Comparison of ENCODE assay signal across 19 cellular contexts in genomic region chr11:86081465-86081864, GRCh38. TPM values are rescaled to one million over a fixed set of nuclear protein-coding genes. Genes with fewer than 3 reads are reported as not detected.
DNase-seq lines count a peak whose midpoint lies in the region; ATAC-seq and TF ChIP-seq lines count a peak whose summit lies in the region.
"Had no signal": no experiment of that assay in that cellular context is flagged by ENCODE, and none has a peak within 500 bp of the region (broad histone marks: within the 10 kb centered on the region; RNA-seq: fewer than 3 reads in every experiment).

No MANE protein-coding gene starts in this region.

- no peak overlapping the region for H3K27ac ChIP-seq in neural progenitor cell
- H3K27ac ChIP-seq: 22Rv1; A549; BLaER1 treated with 17β-estradiol and CSF1 and Interleukin-3, amounts not matched to agents 10 nM and 100 nM; C4-2B had no signal

- no peak overlapping the region for H3K4me3 ChIP-seq in neural progenitor cell
- H3K4me3 ChIP-seq: A549; BLaER1 treated with 17β-estradiol and CSF1 and Interleukin-3, amounts not matched to agents 10 nM and 100 nM; GM12878 had no signal

- no peaks in the 10 kb centered on the region for H3K27me3 Mint-ChIP-seq in neural progenitor cell (ENCODE audit: insufficient read depth, low read depth)
- H3K27me3 Mint-ChIP-seq: B cell; CD4-positive, alpha-beta T cell had no signal

- H3K9me3 Mint-ChIP-seq in neural progenitor cell: peaks cover 4% of the 10 kb centered on the region
- H3K9me3 Mint-ChIP-seq: CD4-positive, alpha-beta T cell; CD8-positive, alpha-beta T cell had no signal

- DNase-seq in NCI-H82 (lab: John Stamatoyannopoulos, UW) (peak; percentile 16), left colon (no peak), neural progenitor cell (ENCODE audit: low spot score) (peak; percentile 32), NCI-H524 treated with DMSO at 0.1 percent for 48 hours (lab: John Stamatoyannopoulos, UW) (no peak), KG1 (lab: John Stamatoyannopoulos, UW) (no peak)
- DNase-seq: AML-193; Caco-2; Calu3; CD4-positive, alpha-beta T cell; CD8-positive, alpha-beta T cell; DMS79 treated with DMSO at 0.1 percent for 48 hours; GF-D8 had no signal

- H3K4me3 Mint-ChIP-seq in neural progenitor cell: no peak overlapping the region
- H3K4me3 Mint-ChIP-seq: B cell; CD4-positive, alpha-beta T cell; CD8-positive, alpha-beta T cell had no signal

- H3F3A ChIP-seq in neural progenitor cell (ENCODE audit: low read depth): no peaks in the 10 kb centered on the region

- no peaks in the 10 kb centered on the region for H3K9me3 ChIP-seq in neural progenitor cell (ENCODE audit: low read depth)
- H3K9me3 ChIP-seq: A549; BLaER1 treated with 17β-estradiol and CSF1 and Interleukin-3, amounts not matched to agents 10 nM and 100 nM; Caco-2 had no signal

- intact Hi-C loops in left colon (cut with DNase I, micrococcal nuclease): no loop called here

- no peak for TF ChIP-seq CTCF in neural progenitor cell (IDR thresholded peaks at IDR 0.05)

- H4K20me1 ChIP-seq in neural progenitor cell (ENCODE audit: low read depth): no peaks in the 10 kb centered on the region
- H4K20me1 ChIP-seq: BLaER1 treated with 17β-estradiol and CSF1 and Interleukin-3, amounts not matched to agents 10 nM and 100 nM had no signal

- ATAC-seq in left colon (peak; percentile 33), HG03108 (IDR thresholded peaks at IDR 0.05; ENCODE audit: unreplicated experiment) (no peak)
- ATAC-seq: A549; CD8-positive, alpha-beta T cell; GM12878 had no signal

- H2AFZ ChIP-seq in neural progenitor cell (replicated peaks): no peak overlapping the region

- no peaks in the 10 kb centered on the region for H3K27me3 ChIP-seq in neural progenitor cell
- H3K27me3 ChIP-seq: BLaER1 treated with 17β-estradiol and CSF1 and Interleukin-3, amounts not matched to agents 10 nM and 100 nM had no signal

- H3K36me3 Mint-ChIP-seq in neural progenitor cell: no peaks in the 10 kb centered on the region
- H3K36me3 Mint-ChIP-seq: CD8-positive, alpha-beta T cell had no signal

- H3K36me3 ChIP-seq in neural progenitor cell: no peaks in the 10 kb centered on the region
- H3K36me3 ChIP-seq: BLaER1 treated with 17β-estradiol and CSF1 and Interleukin-3, amounts not matched to agents 10 nM and 100 nM had no signal

- H3K9ac ChIP-seq in neural progenitor cell: no peak overlapping the region
- H3K9ac ChIP-seq: BLaER1 treated with 17β-estradiol and CSF1 and Interleukin-3, amounts not matched to agents 10 nM and 100 nM had no signal

- H3K4me2 ChIP-seq in neural progenitor cell: no peak overlapping the region
- H3K4me2 ChIP-seq: A549; BLaER1 treated with 17β-estradiol and CSF1 and Interleukin-3, amounts not matched to agents 10 nM and 100 nM had no signal

- peaks cover 5% of the 10 kb centered on the region for H3K4me1 ChIP-seq in neural progenitor cell
- H3K4me1 ChIP-seq: A549 had no signal

- H3K4me1 Mint-ChIP-seq in neural progenitor cell: peaks cover 8% of the 10 kb centered on the region
- H3K4me1 Mint-ChIP-seq: B cell had no signal

- H3K79me2 ChIP-seq in neural progenitor cell (ENCODE audit: low read depth): no peaks in the 10 kb centered on the region

- no peak overlapping the region for H3K27ac Mint-ChIP-seq in neural progenitor cell
- H3K27ac Mint-ChIP-seq: B cell; CD4-positive, alpha-beta T cell; CD8-positive, alpha-beta T cell had no signal

RNA-seq across cellular contexts. Expression of gene PICALM, which starts 12.6 kb away (rescaled TPM):
- total RNA-seq in left colon (100 to 1,000 TPM; 130 to 149 TPM), neural progenitor cell (ENCODE audit: low replicate concordance) (119 and 204 TPM in 2 replicates)

Comparison
In these comparisons a context has a peak if more than half of its experiments do, and no peak if none do; other contexts are left out.
1. DNase-seq: peak in NCI-H82 (single experiment) and neural progenitor cell (single experiment); none in left colon (0 of 2), NCI-H524 treated with DMSO at 0.1 percent for 48 hours (single experiment) and KG1 (single experiment).